In the genomic region with DNA sequence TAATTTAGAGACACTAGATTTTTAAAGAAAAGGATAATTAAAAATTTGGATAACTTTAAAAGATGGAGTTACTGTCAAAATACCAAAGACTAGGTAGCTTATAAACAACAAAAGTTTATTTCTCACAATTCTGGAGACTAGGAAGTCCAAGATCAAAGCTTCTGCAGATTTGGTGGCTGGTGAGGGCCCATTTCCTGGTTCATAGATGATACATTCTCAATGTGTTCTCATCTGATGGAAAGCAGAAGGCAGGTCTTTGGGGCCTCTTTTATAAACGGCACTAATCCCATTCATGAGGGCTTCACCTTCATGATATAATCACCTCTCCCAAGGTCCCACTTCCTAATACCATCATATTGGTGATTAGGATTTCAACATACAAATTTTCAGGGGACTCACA, we compare ENCODE assay signal across 17 cellular contexts. TPM values are rescaled to one million over a fixed set of nuclear protein-coding genes. Genes with fewer than 3 reads are reported as not detected.
DNase-seq lines count a peak whose midpoint lies in the region; ATAC-seq and TF ChIP-seq lines count a peak whose summit lies in the region.
"Had no signal": no experiment of that assay in that cellular context is flagged by ENCODE, and none has a peak within 500 bp of the region (broad histone marks: within the 10 kb centered on the region; RNA-seq: fewer than 3 reads in every experiment).

No MANE protein-coding gene starts in this region.

- no peak overlapping the region for H2AFZ ChIP-seq in DND-41 (ENCODE audit: low read depth, low read length)

- H3K4me1 ChIP-seq in DND-41 (ENCODE audit: insufficient read depth, low read length) = no peaks in the 10 kb centered on the region; the same call in 1 of the 2 replicates

- H3K9me3 Mint-ChIP-seq in central memory CD8-positive, alpha-beta T cell = no peaks in the 10 kb centered on the region
- peaks cover 0 to 1% (median 0%) of the 10 kb centered on the region in 6 donors for H3K9me3 Mint-ChIP-seq in immature natural killer cell

- peaks cover 22% of the 10 kb centered on the region for H3K79me2 ChIP-seq in DND-41 (ENCODE audit: insufficient read depth, low read length)

- no peak overlapping the region for H3K4me3 ChIP-seq in DND-41 (ENCODE audit: low read depth in 1 of 2, low read length in 2 of 2)

- H3K4me2 ChIP-seq in DND-41 (ENCODE audit: insufficient read depth, low read length) = no peak overlapping the region

- peaks cover 73% of the 10 kb centered on the region for H3K4me1 Mint-ChIP-seq in central memory CD8-positive, alpha-beta T cell
- peaks cover 55 to 84% of the 10 kb centered on the region in 2 donors for H3K4me1 Mint-ChIP-seq in immature natural killer cell

- no peak overlapping the region for H3K9ac ChIP-seq in DND-41 (ENCODE audit: low read depth, low read length)

- H3K9me3 ChIP-seq in DND-41 (ENCODE audit: insufficient read depth, low read length, severe bottlenecking) = peaks cover 2% of the 10 kb centered on the region

- ATAC-seq in DND-41 (ENCODE audit: insufficient read depth, low read depth) = 0 out of 3 replicates have a peak, but pooled peaks have one; percentile 35
- no peak for ATAC-seq in central memory CD8-positive, alpha-beta T cell (replicated peaks; ENCODE audit: extremely low read depth, poor library complexity, severe bottlenecking)
- ATAC-seq in GM18909 (IDR thresholded peaks at IDR 0.05; ENCODE audit: poor library complexity, unreplicated experiment) = no peak
- no peak for ATAC-seq in GM19351 (IDR thresholded peaks at IDR 0.05; ENCODE audit: unreplicated experiment)

- H3K27ac Mint-ChIP-seq in central memory CD8-positive, alpha-beta T cell (ENCODE audit: low read depth) = peak overlapping the region; percentile 36
- peak overlapping the region in 2 of 6 donors; percentile 19 to 26 for H3K27ac Mint-ChIP-seq in immature natural killer cell
- H3K27ac Mint-ChIP-seq: B cell; CD4-positive, CD25-positive, alpha-beta regulatory T cell had no signal

- H3K27me3 ChIP-seq in DND-41 (ENCODE audit: insufficient read depth, low read length, poor library complexity) = no peaks in the 10 kb centered on the region

- H3K36me3 ChIP-seq in DND-41 (ENCODE audit: insufficient read depth, low read length) = no peaks in the 10 kb centered on the region; the same call in 1 of the 2 replicates

- H3K27me3 Mint-ChIP-seq in central memory CD8-positive, alpha-beta T cell = no peaks in the 10 kb centered on the region
- H3K27me3 Mint-ChIP-seq in immature natural killer cell (ENCODE audit: low read depth in 3 of 3) = peaks cover 0 to 6% (median 0%) of the 10 kb centered on the region in 3 donors
- H3K27me3 Mint-ChIP-seq: B cell had no signal

- H3K27ac ChIP-seq in DND-41 (ENCODE audit: low read length) = no peak overlapping the region
- H3K27ac ChIP-seq: 22Rv1 had no signal

- no peak for TF ChIP-seq CTCF in DND-41 (IDR thresholded peaks at IDR 0.05; ENCODE audit: borderline replicate concordance, extremely low read depth, low read length, poor library complexity, severe bottlenecking)

- H4K20me1 ChIP-seq in DND-41 (ENCODE audit: insufficient read depth, low read length) = no peaks in the 10 kb centered on the region; the same call in 1 of the 2 replicates

- no peak overlapping the region for H3K4me3 Mint-ChIP-seq in central memory CD8-positive, alpha-beta T cell
- H3K4me3 Mint-ChIP-seq in immature natural killer cell = no peak overlapping the region
- H3K4me3 Mint-ChIP-seq: B cell had no signal

- peak; percentile 70 for DNase-seq in NCI-H82 (lab: John Stamatoyannopoulos, UW)
- DNase-seq in NCI-H82 treated with DMSO at 0.1 percent for 48 hours (lab: John Stamatoyannopoulos, UW; ENCODE audit: unreplicated experiment) = no peak
- DNase-seq in DND-41 = peak; percentile 16
- peak; percentile 58 for DNase-seq in OCI-M1 (lab: John Stamatoyannopoulos, UW)
- DNase-seq in central memory CD8-positive, alpha-beta T cell (ENCODE audit: low spot score in 2 of 2) = no peak
- DNase-seq in immature natural killer cell = no peak
- DNase-seq: Calu3, MV-4-11, NCI-H187, NCI-H2107, NCI-H510A, NCI-H748 treated with DMSO at 0.1 percent for 48 hours had no signal

- no peaks in the 10 kb centered on the region for H3K36me3 Mint-ChIP-seq in central memory CD8-positive, alpha-beta T cell (ENCODE audit: insufficient read depth)
- H3K36me3 Mint-ChIP-seq in immature natural killer cell = peaks cover 3 to 6% (median 4%) of the 10 kb centered on the region in 3 donors

RNA-seq across cellular contexts. Expression of a gene that starts 33.7 kb away (rescaled TPM):
- 1 to 10 TPM in 2 of 3 donors, under 1 TPM in 1; 0.06 to 2.8 (median 2.3) TPM for polyA plus RNA-seq in immature natural killer cell

Comparison
In these comparisons a context has a peak if more than half of its experiments do, and no peak if none do; other contexts are left out.
1. DNase-seq: peak in NCI-H82 (single experiment), DND-41 (single experiment) and OCI-M1 (single experiment); none in NCI-H82 treated with DMSO at 0.1 percent for 48 hours (single experiment), central memory CD8-positive, alpha-beta T cell (0 of 2) and immature natural killer cell (0 of 3).